ENCODE assay signal across 17 cellular contexts in the genomic region with DNA sequence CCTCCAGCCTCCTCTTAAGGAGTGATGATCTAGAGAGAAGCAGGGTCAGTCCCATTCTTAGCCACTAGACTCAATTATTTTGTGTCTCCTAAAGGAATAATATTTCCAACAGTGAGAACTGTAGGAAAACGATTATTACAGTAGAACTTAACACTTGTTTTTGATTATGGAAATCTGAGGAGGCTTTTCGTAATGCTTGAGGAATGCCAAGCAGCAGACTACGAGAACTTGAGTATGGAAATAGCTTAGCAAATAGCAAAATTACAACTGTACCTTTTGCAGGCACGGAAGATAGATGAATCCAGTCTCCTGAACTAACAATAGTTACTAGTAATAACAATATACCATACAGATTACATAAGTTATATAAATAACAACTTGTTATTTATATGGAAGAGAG. TPM values are rescaled to one million over a fixed set of nuclear protein-coding genes. Genes with fewer than 3 reads are reported as not detected.
DNase-seq lines count a peak whose midpoint lies in the region; ATAC-seq, FAIRE-seq and TF ChIP-seq lines count a peak whose summit lies in the region.
"Had no signal": no experiment of that assay in that cellular context is flagged by ENCODE, and none has a peak within 500 bp of the region (broad histone marks: within the 10 kb centered on the region; RNA-seq: fewer than 3 reads in every experiment).

No MANE protein-coding gene starts in this region.

- TF ChIP-seq EP300 in GM12878 (IDR thresholded peaks at IDR 0.05; ENCODE audit: borderline replicate concordance in 1 of 2, control insufficient read depth in 1 of 2, low read depth in 2 of 2, low read length in 2 of 2): no peak

- DNase-seq in stimulated activated naive CD8-positive, alpha-beta T cell treated with anti-CD3 and anti-CD28 coated beads, Interleukin-15, Interleukin-2, amounts not matched to agents 100 U/mL and 50 U/mL, for 24 hours: no peak
- DNase-seq in GM12878 (ENCODE audit: low read depth, low spot score) (no peak), mesenchymal stem cell (no peak), NK-92 (lab: John Stamatoyannopoulos, UW; ENCODE audit: unreplicated experiment) (no peak)
- no peak for DNase-seq in stimulated activated CD4-positive, alpha-beta T cell treated with anti-CD3 and anti-CD28 coated beads, Interleukin-4, amount 100 ng/mL, for 24 hours
- DNase-seq in activated CD4-positive, CD25-positive, alpha-beta regulatory T cell treated with anti-CD3 and anti-CD28 coated beads, Interleukin-2, amount 50 U/mL, for 72 hours: no peak
- DNase-seq: dorsolateral prefrontal cortex, head of caudate nucleus, NCI-H1436, NCI-H69, Right ventricle myocardium superior, thyroid gland had no signal

- H3K9me3 ChIP-seq in GM12878 (replicated peaks; ENCODE audit: control insufficient read depth, insufficient read depth, low read length) (no peaks in the 10 kb centered on the region), mesenchymal stem cell (ENCODE audit: control insufficient read depth, low read length) (no peaks in the 10 kb centered on the region)
- H3K9me3 ChIP-seq: BLaER1, thyroid gland had no signal

- H3K36me3 Mint-ChIP-seq in stimulated activated naive CD8-positive, alpha-beta T cell treated with anti-CD3 and anti-CD28 coated beads, Interleukin-15, Interleukin-2, amounts not matched to agents 100 ng/mL and 50 ng/mL, for 24 hours (ENCODE audit: low read depth): peaks cover 24% of the 10 kb centered on the region

- SMC1A ChIA-PET in GM12878 (lab: Charles Lee; ENCODE audit: uncharacterized antibody, unreplicated experiment): interaction anchor here (0.5 to 1.5 kb wide), 5 partner anchors 9 to 149 kb away, joined by 3 to 5 read pairs (median 4); partner anchors contain the start of gene BRD4

- no peak overlapping the region for H2BK12ac ChIP-seq in mesenchymal stem cell (ENCODE audit: low read length in 2 of 2)

- no peaks in the 10 kb centered on the region for H3K79me1 ChIP-seq in mesenchymal stem cell (replicated peaks; ENCODE audit: low read length, poor library complexity, severe bottlenecking)

- no peak overlapping the region for H2BK5ac ChIP-seq in mesenchymal stem cell (ENCODE audit: low read depth, low read length, poor library complexity, severe bottlenecking)

- in situ Hi-C loops in GM12878 (cut with MboI): no loop called here

- no peaks in the 10 kb centered on the region for H3K27me3 Mint-ChIP-seq in stimulated activated naive CD8-positive, alpha-beta T cell treated with anti-CD3 and anti-CD28 coated beads, Interleukin-15, Interleukin-2, amounts not matched to agents 100 ng/mL and 50 ng/mL, for 24 hours

- no peaks in the 10 kb centered on the region for H3K9me3 Mint-ChIP-seq in stimulated activated naive CD8-positive, alpha-beta T cell treated with anti-CD3 and anti-CD28 coated beads, Interleukin-15, Interleukin-2, amounts not matched to agents 100 ng/mL and 50 ng/mL, for 24 hours

- no peak overlapping the region for H2AK5ac ChIP-seq in mesenchymal stem cell (ENCODE audit: low read length, severe bottlenecking)

- no peak overlapping the region for H3K14ac ChIP-seq in mesenchymal stem cell (ENCODE audit: low read length in 2 of 2)

- H3K4me1 Mint-ChIP-seq in stimulated activated naive CD8-positive, alpha-beta T cell treated with anti-CD3 and anti-CD28 coated beads, Interleukin-15, Interleukin-2, amounts not matched to agents 100 ng/mL and 50 ng/mL, for 24 hours (ENCODE audit: low read depth): peaks cover 93% of the 10 kb centered on the region

- no peak overlapping the region for H2BK120ac ChIP-seq in mesenchymal stem cell (ENCODE audit: low read depth, low read length)

- H4K91ac ChIP-seq in mesenchymal stem cell (ENCODE audit: low read length): no peak overlapping the region

- H3K4me2 ChIP-seq in GM12878 (ENCODE audit: control insufficient read depth, insufficient read depth) (0 out of 2 replicates have a peak overlapping the region, but pooled peaks have one; percentile 30), mesenchymal stem cell (ENCODE audit: low read length, poor library complexity, severe bottlenecking) (no peak overlapping the region)

- H3K4me1 ChIP-seq in GM12878 (ENCODE audit: control insufficient read depth, insufficient read depth, low read length) (peaks cover 58% of the 10 kb centered on the region), mesenchymal stem cell (ENCODE audit: control insufficient read depth, insufficient read depth, low read depth, low read length) (peaks cover 46% of the 10 kb centered on the region)

- POLR2A ChIA-PET in GM12878 (lab: Charles Lee): interaction anchor here (0.5 to 1.0 kb wide), 4 partner anchors 14 to 1504 kb away, joined by 3 to 5 read pairs (median 4); no protein-coding TSS in a partner anchor

- H3K4ac ChIP-seq in mesenchymal stem cell (ENCODE audit: low read depth in 1 of 2, low read length in 2 of 2): no peak overlapping the region

- 58% methylated on average over 4 of the region's 4 CpGs for WGBS in GM12878 (ENCODE audit: insufficient coverage, insufficient replicate concordance, low lambda C conversion rate, missing lambda C conversion rate)
- WGBS in mesenchymal stem cell: 79% methylated on average over 2 of the region's 4 CpGs

- no peak overlapping the region for H3K4me3 ChIP-seq in GM12878
- H3K4me3 ChIP-seq in mesenchymal stem cell (ENCODE audit: insufficient read depth in 1 of 2, low read depth in 1 of 2, low read length in 2 of 2): peak overlapping the region in 1 of 2 experiments; percentile 38
- H3K4me3 ChIP-seq: BLaER1, dorsolateral prefrontal cortex, thyroid gland had no signal

- no peak for FAIRE-seq in GM12878 (lab: Jason Lieb, UNC)
- FAIRE-seq: HepG2 had no signal

- no peak overlapping the region for H2BK15ac ChIP-seq in mesenchymal stem cell (ENCODE audit: low read depth, poor library complexity, severe bottlenecking)

- H3K9ac ChIP-seq in GM12878 (ENCODE audit: control insufficient read depth, insufficient read depth, low read length) (no peak overlapping the region), mesenchymal stem cell (ENCODE audit: low read length) (peak overlapping the region; percentile 28)
- H3K9ac ChIP-seq: BLaER1 had no signal

- CTCF ChIA-PET in GM12878 (lab: Yijun Ruan, JAX): no interaction called here

- peak overlapping the region; percentile 47 for H3K27ac Mint-ChIP-seq in stimulated activated naive CD8-positive, alpha-beta T cell treated with anti-CD3 and anti-CD28 coated beads, Interleukin-15, Interleukin-2, amounts not matched to agents 100 ng/mL and 50 ng/mL, for 24 hours

- H4K20me1 ChIP-seq in GM12878 (ENCODE audit: control insufficient read depth, insufficient read depth): peaks cover 48% of the 10 kb centered on the region

- BruUV-seq in GM12878 (replicated peaks; lab: Mats Ljungman, UMichigan): no TSS peak

- H3K27me3 ChIP-seq in GM12878 (replicated peaks in 1 of 2; ENCODE audit: control insufficient read depth in 2 of 2, insufficient read depth in 2 of 2, low read length in 1 of 2): no peaks in the 10 kb centered on the region
- H3K27me3 ChIP-seq in mesenchymal stem cell (ENCODE audit: control insufficient read depth in 1 of 2, insufficient read depth in 1 of 2, low read length in 2 of 2): no peaks in the 10 kb centered on the region
- H3K27me3 ChIP-seq: BLaER1, dorsolateral prefrontal cortex, thyroid gland had no signal

- RAD21 ChIA-PET in GM12878 (lab: Charles Lee; ENCODE audit: unreplicated experiment): no interaction called here

- H3K36me3 ChIP-seq in GM12878 (ENCODE audit: control insufficient read depth in 2 of 2, insufficient read depth in 2 of 2, low read length in 1 of 2) (peaks cover 2 to 13% of the 10 kb centered on the region in 2 experiments; a peak in 3 of 4 replicates), mesenchymal stem cell (ENCODE audit: control insufficient read depth in 1 of 2, insufficient read depth in 2 of 2, low read depth in 1 of 2, low read length in 2 of 2) (no peaks in the 10 kb centered on the region)
- H3K36me3 ChIP-seq: thyroid gland had no signal

- H4K8ac ChIP-seq in mesenchymal stem cell (ENCODE audit: low read length): no peak overlapping the region

- intact Hi-C loops in GM12878 (cut with micrococcal nuclease; ENCODE audit: unreplicated experiment): no loop called here

- H3K27ac ChIP-seq in GM12878 (ENCODE audit: control insufficient read depth, insufficient read depth): no peak overlapping the region
- H3K27ac ChIP-seq in mesenchymal stem cell (ENCODE audit: low read length, poor library complexity, severe bottlenecking): peak overlapping the region; percentile 63
- H3K27ac ChIP-seq: BLaER1, thyroid gland, VCaP had no signal

- H3K18ac ChIP-seq in mesenchymal stem cell (ENCODE audit: low read depth in 1 of 2, low read length in 2 of 2): no peak overlapping the region

- TF ChIP-seq RAD21 in GM12878 (IDR thresholded peaks at IDR 0.05; ENCODE audit: insufficient read depth, low read depth, low read length): no peak

- H3K23ac ChIP-seq in mesenchymal stem cell (ENCODE audit: low read length in 2 of 2): no peak overlapping the region

- no peak overlapping the region for H3K4me3 Mint-ChIP-seq in stimulated activated naive CD8-positive, alpha-beta T cell treated with anti-CD3 and anti-CD28 coated beads, Interleukin-15, Interleukin-2, amounts not matched to agents 100 ng/mL and 50 ng/mL, for 24 hours

- H2AFZ ChIP-seq in GM12878 (ENCODE audit: control insufficient read depth, low read depth, low read length) (no peak overlapping the region), mesenchymal stem cell (ENCODE audit: low read depth, low read length) (no peak overlapping the region)

- no peak for ATAC-seq in stimulated activated naive CD8-positive, alpha-beta T cell treated with anti-CD3 and anti-CD28 coated beads, Interleukin-15, Interleukin-2, amounts not matched to agents 100 U/mL and 50 U/mL, for 24 hours
- ATAC-seq in GM12878 (no peak), GM21786 (IDR thresholded peaks at IDR 0.05; ENCODE audit: unreplicated experiment) (no peak)
- ATAC-seq: HepG2 had no signal

- no peak for TF ChIP-seq POLR2A in GM12878 (IDR thresholded peaks at IDR 0.05; ENCODE audit: low read depth, low read length)

- H3K79me2 ChIP-seq in GM12878 (ENCODE audit: control insufficient read depth, insufficient read depth, low read length): peaks cover 98% of the 10 kb centered on the region

- no peak for TF ChIP-seq CTCF in GM12878 (IDR thresholded peaks at IDR 0.05 in 2 of 3, conservative IDR thresholded peaks at IDR 0.05 in 1 of 3; ENCODE audit: control insufficient read depth in 2 of 3, extremely low read depth in 1 of 3, insufficient read depth in 1 of 3, low read depth in 3 of 3, low read length in 3 of 3)

RNA-seq across cellular contexts. Expression of gene BRD4, which starts 12.2 kb away (rescaled TPM):
- 132 and 152 TPM in 2 replicates for total RNA-seq in GM12878 (2013; cell fraction: nucleolus; rRNA removed)
- 9.3 and 11.4 TPM in 2 replicates for total RNA-seq in GM12878 (2014; rRNA removed)
- 8.2 and 9.3 TPM in 2 replicates for total RNA-seq in GM12878 (2014; rRNA removed; fragmentation: Illumina TruSeq; extraction: Trizol)
- 84.4 and 88.8 TPM in 2 replicates for total RNA-seq in GM12878 (2021)
- 13.0 TPM for polyA plus RNA-seq in GM12878 (2011; ENCODE audit: low read depth)
- polyA plus RNA-seq in GM12878 (2011; rRNA removed): 3.9 and 6.0 TPM in 2 replicates
- polyA plus RNA-seq in GM12878 (2011; cell fraction: cytosol; rRNA removed): 4.3 and 5.9 TPM in 2 replicates
- polyA plus RNA-seq in GM12878 (2011; cell fraction: nucleus; rRNA removed): 47.2 and 65.0 TPM in 2 replicates
- polyA plus RNA-seq in GM12878 (2012): 33.0 and 53.4 TPM in 2 replicates
- 12.1 and 22.9 TPM in 2 replicates for polyA plus RNA-seq in GM12878 (2014; fragmentation: Illumina TruSeq; extraction: Trizol)
- polyA plus RNA-seq in GM12878 (2014; fragmentation: Nextera tagmentation; extraction: Ambion mirVana): 1 to 10 TPM; 5.3 to 8.6 TPM
- 18.3 and 26.8 TPM in 2 replicates for polyA plus RNA-seq in GM12878 (2014; rRNA removed)
- polyA plus RNA-seq in GM12878 (2016; fragmentation: Nextera tagmentation; extraction: Ambion mirVana): 10 to 100 TPM; 12.2 to 13.1 TPM
- polyA minus RNA-seq in GM12878 (2011; rRNA and poly(A)+ RNA removed): 18.0 and 22.3 TPM in 2 replicates
- polyA minus RNA-seq in GM12878 (2011; cell fraction: cytosol; rRNA and poly(A)+ RNA removed): 15.6 and 16.7 TPM in 2 replicates
- polyA minus RNA-seq in GM12878 (2011; cell fraction: nucleus; rRNA and poly(A)+ RNA removed): 40.9 and 74.5 TPM in 2 replicates
- polyA plus RNA-seq in mesenchymal stem cell (2013, experiment 1 of 2): 59.9 TPM
- 57.1 TPM for polyA plus RNA-seq in mesenchymal stem cell (2013, experiment 2 of 2)

RNA-seq across cellular contexts. Expression of gene AKAP8, which starts 59.5 kb away (rescaled TPM):
- total RNA-seq in GM12878 (2013; cell fraction: nucleolus; rRNA removed): 26.9 and 28.2 TPM in 2 replicates
- total RNA-seq in GM12878 (2014; rRNA removed) (23.7 and 24.5 TPM in 2 replicates), GM12878 (2014; rRNA removed; fragmentation: Illumina TruSeq; extraction: Trizol) (13.2 and 13.7 TPM in 2 replicates), GM12878 (2021) (51.1 and 57.7 TPM in 2 replicates)
- 10.9 TPM for polyA plus RNA-seq in GM12878 (2011; ENCODE audit: low read depth)
- polyA plus RNA-seq in GM12878 (2011; rRNA removed) (14.0 and 17.6 TPM in 2 replicates), GM12878 (2014; fragmentation: Illumina TruSeq; extraction: Trizol) (13.5 and 14.2 TPM in 2 replicates), GM12878 (2014; fragmentation: Nextera tagmentation; extraction: Ambion mirVana) (1 to 10 TPM; 5.3 to 5.5 TPM), GM12878 (2014; rRNA removed) (25.7 and 34.8 TPM in 2 replicates), GM12878 (2016; fragmentation: Nextera tagmentation; extraction: Ambion mirVana) (10 to 100 TPM; 26.3 to 27.8 TPM)
- polyA plus RNA-seq in GM12878 (2011; cell fraction: cytosol; rRNA removed): 13.1 and 17.0 TPM in 2 replicates
- 44.7 and 58.8 TPM in 2 replicates for polyA plus RNA-seq in GM12878 (2011; cell fraction: nucleus; rRNA removed)
- 15.5 and 20.8 TPM in 2 replicates for polyA plus RNA-seq in GM12878 (2012)
- polyA minus RNA-seq in GM12878 (2011; rRNA and poly(A)+ RNA removed): 8.9 and 10.5 TPM in 2 replicates
- 14.3 and 14.4 TPM in 2 replicates for polyA minus RNA-seq in GM12878 (2011; cell fraction: cytosol; rRNA and poly(A)+ RNA removed)
- 5.0 and 14.5 TPM in 2 replicates for polyA minus RNA-seq in GM12878 (2011; cell fraction: nucleus; rRNA and poly(A)+ RNA removed)
- 15.4 TPM for polyA plus RNA-seq in mesenchymal stem cell (2013, experiment 1 of 2)
- polyA plus RNA-seq in mesenchymal stem cell (2013, experiment 2 of 2): 14.1 TPM
